Comparison of ENCODE assay signal across 1 cellular context in genomic region chr5:141559481-141559880, GRCh38.
TF ChIP-seq lines count a peak whose summit lies in the region.

No MANE protein-coding gene starts in this region.

TF ChIP-seq in GM23338, 12 proteins besides CTCF, POLR2A, EP300 and RAD21 (continued from another document):
- TF ChIP-seq ZNF462 (CRISPR knock-in tag; IDR thresholded peaks at IDR 0.05) (no peak), CREB1 (CRISPR knock-in tag; IDR thresholded peaks at IDR 0.05; ENCODE audit: low read depth) (no peak), ETS1 (IDR thresholded peaks at IDR 0.05) (no peak), ZNF331 (CRISPR knock-in tag; IDR thresholded peaks at IDR 0.05; ENCODE audit: low read depth) (no peak), POLR2AphosphoS5 (IDR thresholded peaks at IDR 0.05; ENCODE audit: low read depth) (no peak), EZH2phosphoT487 (IDR thresholded peaks at IDR 0.05; ENCODE audit: unreplicated experiment) (no peak), ZNF114 (CRISPR knock-in tag; IDR thresholded peaks at IDR 0.05) (no peak), STAT1 (IDR thresholded peaks at IDR 0.05; ENCODE audit: unreplicated experiment) (no peak)
